In genomic region chr19:18529782-18530181, GRCh38 we compare ENCODE assay signal across 27 cellular contexts. TPM values are rescaled to one million over a fixed set of nuclear protein-coding genes. Genes with fewer than 3 reads are reported as not detected.
A peak's percentile ranks its signal among the peaks of the same experiment; 100 is the strongest.
DNase-seq lines count a peak whose midpoint lies in the region; ATAC-seq and TF ChIP-seq lines count a peak whose summit lies in the region.
"Had no signal": no experiment of that assay in that cellular context is flagged by ENCODE, and none has a peak within 500 bp of the region (broad histone marks: within the 10 kb centered on the region; RNA-seq: fewer than 3 reads in every experiment).

No MANE protein-coding gene starts in this region.

- H3K36me3 ChIP-seq in left ventricle myocardium inferior = peaks cover 34% of the 10 kb centered on the region

- H3K4me3 ChIP-seq in left ventricle myocardium inferior = no peak overlapping the region
- H3K4me3 ChIP-seq: sigmoid colon, SJCRH30, vagina had no signal

- peaks cover 4% of the 10 kb centered on the region for H3K4me1 ChIP-seq in left ventricle myocardium inferior
- H3K4me1 ChIP-seq: sigmoid colon, SJCRH30, vagina had no signal

- intact Hi-C loops in left ventricle myocardium superior (cut with micrococcal nuclease) (no loop called here), left ventricle myocardium inferior (cut with micrococcal nuclease) (no loop called here), left colon (cut with DNase I, micrococcal nuclease) (no loop called here)

- H3K27ac ChIP-seq in left ventricle myocardium inferior (replicated peaks) = no peak overlapping the region
- H3K27ac ChIP-seq: foreskin keratinocyte, sigmoid colon, SJCRH30, vagina, VCaP had no signal

- DNase-seq in left ventricle myocardium superior (no peak), left ventricle myocardium inferior (no peak), NCI-H69 (lab: John Stamatoyannopoulos, UW) (peak; percentile 36), left colon (no peak), NAMALWA (ENCODE audit: low spot score) (no peak), D341Med (ENCODE audit: low spot score) (no peak), T-helper 9 cell (no peak), inferior parietal cortex (ENCODE audit: extremely low spot score) (no peak)
- DNase-seq: activated CD4-positive, alpha-beta T cell treated with anti-CD3 and anti-CD28 coated beads, Interleukin-2, amount 50 U/mL, for 48 hours; activated naive CD4-positive, alpha-beta T cell treated with anti-CD3 and anti-CD28 coated beads for 36 hours; activated T-cell treated with anti-CD3 and anti-CD28 coated beads, Interleukin-2, amount 50 U/mL, for 1 hour; caudate nucleus; CD4-positive, CD25-positive, alpha-beta regulatory T cell; DMS53; H7; kidney; mesendoderm; naive thymus-derived CD8-positive, alpha-beta T cell; NCI-H1105; NCI-H2107; NCI-H526; sigmoid colon; SJCRH30; T-helper 17 cell had no signal

- TF ChIP-seq CTCF in left ventricle myocardium inferior (IDR thresholded peaks at IDR 0.05; ENCODE audit: borderline replicate concordance) = no peak

- no peaks in the 10 kb centered on the region for H3K9me3 ChIP-seq in left ventricle myocardium inferior (replicated peaks)
- H3K9me3 ChIP-seq: sigmoid colon, SJCRH30, vagina had no signal

- H3K27me3 ChIP-seq in left ventricle myocardium inferior (ENCODE audit: low read depth) = no peaks in the 10 kb centered on the region
- H3K27me3 ChIP-seq: foreskin keratinocyte, sigmoid colon, SJCRH30, vagina had no signal

- ATAC-seq in left ventricle myocardium superior = peak; percentile 23
- peak; percentile 20 for ATAC-seq in left colon
- ATAC-seq: foreskin keratinocyte; naive thymus-derived CD8-positive, alpha-beta T cell; T-helper 17 cell had no signal

RNA-seq across cellular contexts. Expression of gene ELL, which starts 7.9 kb away (rescaled TPM):
- total RNA-seq in left ventricle myocardium superior (9.3 TPM), left ventricle myocardium inferior (7.9 TPM), left colon (10 to 100 TPM; 18.1 to 19.1 TPM)

RNA-seq across cellular contexts. Expression of gene FKBP8, which starts 13.6 kb away (rescaled TPM):
- total RNA-seq in left ventricle myocardium superior (181 TPM), left ventricle myocardium inferior (153 TPM), left colon (100 to 1,000 TPM; 174 to 197 TPM)

RNA-seq across cellular contexts. Expression of gene KXD1, which starts 27.9 kb away (rescaled TPM):
- total RNA-seq in left ventricle myocardium superior = 43.9 TPM
- 52.0 TPM for total RNA-seq in left ventricle myocardium inferior
- total RNA-seq in left colon = 10 to 100 TPM; 63.7 to 72.4 TPM

RNA-seq across cellular contexts. Expression of gene UBA52, which starts 41.9 kb away (rescaled TPM):
- total RNA-seq in left ventricle myocardium superior (725 TPM), left ventricle myocardium inferior (643 TPM), left colon (100 to 1,000 TPM; 798 to 822 TPM)

RNA-seq across cellular contexts. Expression of gene REX1BD, which starts 58.8 kb away (rescaled TPM):
- total RNA-seq in left ventricle myocardium superior = 75.8 TPM
- 76.6 TPM for total RNA-seq in left ventricle myocardium inferior
- total RNA-seq in left colon = 10 to 100 TPM; 49.2 to 53.4 TPM
